Comparison of ENCODE assay signal across 8 cellular contexts in the genomic region with DNA sequence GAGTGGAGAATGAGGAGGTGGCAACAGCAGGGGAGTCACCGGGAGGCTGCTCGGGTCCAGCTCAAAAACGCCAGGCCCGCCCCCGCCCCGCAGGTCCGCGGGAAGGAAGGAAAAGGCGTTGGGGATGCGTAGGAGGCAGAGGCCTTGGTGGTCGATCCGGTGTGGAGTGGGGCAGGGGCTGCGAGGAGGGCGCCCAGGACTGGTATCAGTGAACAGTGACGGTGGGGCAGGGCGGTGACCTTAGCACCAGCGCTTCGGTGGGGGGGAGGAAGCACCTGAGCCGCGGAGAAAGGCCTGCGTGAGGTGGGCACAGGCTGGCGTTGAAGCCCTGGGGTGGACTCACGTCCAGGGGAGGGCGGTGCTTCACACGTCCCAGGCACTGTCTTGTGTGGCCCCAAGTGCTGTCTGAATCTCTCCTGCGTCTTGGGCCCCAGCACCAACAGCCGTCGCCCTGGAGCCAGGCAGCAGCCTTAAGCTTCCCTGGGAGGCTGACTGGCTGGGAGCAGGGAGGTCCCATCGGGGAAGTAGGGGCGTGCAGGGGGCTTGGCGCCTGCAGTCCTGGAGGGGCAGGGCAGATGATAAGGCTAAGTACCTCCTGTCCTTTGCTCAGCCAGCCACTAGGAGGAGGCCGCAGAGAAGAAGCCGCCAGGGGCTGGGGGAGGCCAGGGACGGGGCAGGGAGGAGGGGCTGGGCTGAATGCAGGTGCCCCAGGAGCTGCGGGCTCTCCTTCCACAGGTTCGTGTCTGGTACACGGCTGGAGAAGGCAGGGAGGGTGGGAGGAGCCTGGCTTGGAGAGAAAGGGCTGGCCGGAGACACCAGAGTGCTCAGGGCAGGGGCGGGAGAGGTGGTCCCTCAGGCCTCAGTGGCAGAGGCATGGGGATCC. TPM values are rescaled to one million over a fixed set of nuclear protein-coding genes. Genes with fewer than 3 reads are reported as not detected.
DNase-seq lines count a peak whose midpoint lies in the region; ATAC-seq, FAIRE-seq and TF ChIP-seq lines count a peak whose summit lies in the region.

No MANE protein-coding gene starts in this region.

- H3K4me3 Mint-ChIP-seq in CD14-positive monocyte (peak overlapping the region; percentile 72 to 89), HFFc6 (peak overlapping the region; percentile 92)

- H3K27ac Mint-ChIP-seq in CD14-positive monocyte (peak overlapping the region in 3 of 7 donors; percentile 24 to 51 (median 40)), HFFc6 (peak overlapping the region; percentile 75)

- peak overlapping the region; percentile 27 to 33 for H3K27ac ChIP-seq in prostate gland

- H3K4me1 ChIP-seq in prostate gland (replicated peaks): no peaks in the 10 kb centered on the region

- no peaks in the 10 kb centered on the region for H3K36me3 ChIP-seq in prostate gland

- peaks cover 4 to 8% of the 10 kb centered on the region in 2 donors for H3K36me3 Mint-ChIP-seq in CD14-positive monocyte
- peaks cover 6% of the 10 kb centered on the region; the same call in 1 of the 2 replicates for H3K36me3 Mint-ChIP-seq in HFFc6 (ENCODE audit: low read depth)

- ATAC-seq in Right ventricle myocardium superior (ENCODE audit: poor library complexity): peak; percentile 39

- no peaks in the 10 kb centered on the region for H3K9me3 ChIP-seq in prostate gland

- no peak for TF ChIP-seq POLR2A in prostate gland (IDR thresholded peaks at IDR 0.05)
- no peak for TF ChIP-seq POLR2A in H54 (IDR thresholded peaks at IDR 0.05; ENCODE audit: low read depth, low read length)

- H3K9me3 Mint-ChIP-seq in CD14-positive monocyte (peaks cover 7 to 21% (median 13%) of the 10 kb centered on the region in 7 donors), HFFc6 (peaks cover 7% of the 10 kb centered on the region; the same call in 1 of the 2 replicates)

- FAIRE-seq in H54 (lab: Jason Lieb, UNC): no peak

- H3K4me3 ChIP-seq in prostate gland: peak overlapping the region; percentile 46 to 49

- H3K4me1 Mint-ChIP-seq in CD14-positive monocyte (peaks cover 23% of the 10 kb centered on the region), HFFc6 (ENCODE audit: low read depth) (peaks cover 20% of the 10 kb centered on the region)

- DNase-seq in CD14-positive monocyte (ENCODE audit: low spot score) (no peak), HFFc6 (peak; percentile 21), OCI-M2 (lab: John Stamatoyannopoulos, UW; ENCODE audit: unreplicated experiment) (peak; percentile 27), Right ventricle myocardium superior (peak; percentile 61), prostate gland (ENCODE audit: low spot score) (peak; percentile 17), HT-29 (ENCODE audit: low spot score) (no peak), H54 (ENCODE audit: insufficient read length, low spot score) (no peak)
- DNase-seq in activated effector memory CD4-positive, alpha-beta T cell treated with anti-CD3 and anti-CD28 coated beads, Interleukin-2, amount 50 U/mL, for 16 hours: peak; percentile 83

- H3K27me3 Mint-ChIP-seq in CD14-positive monocyte (ENCODE audit: low read depth in 3 of 3) (peaks cover 34 to 53% (median 45%) of the 10 kb centered on the region in 3 donors), HFFc6 (ENCODE audit: insufficient read depth) (peaks cover 1% of the 10 kb centered on the region; the same call in 1 of the 2 replicates)

- H3K27me3 ChIP-seq in prostate gland (replicated peaks; ENCODE audit: insufficient read depth): no peaks in the 10 kb centered on the region

- 6% methylated on average over 39 of the region's 39 CpGs for WGBS in prostate gland

- intact Hi-C loops in CD14-positive monocyte (cut with micrococcal nuclease) (loop anchor here (2.0 kb wide), 2 partner anchors 33 to 59 kb away; a partner anchor contains a TSS), Right ventricle myocardium superior (cut with DNase I) (no loop called here), prostate gland (cut with DNase I) (loop anchor here (2.0 kb wide), 1 partner anchor 59 kb away; no protein-coding TSS in a partner anchor)

- peak; percentile 74 for TF ChIP-seq CTCF in CD14-positive monocyte (IDR thresholded peaks at IDR 0.05)
- TF ChIP-seq CTCF in HFFc6 (IDR thresholded peaks at IDR 0.05): peak; percentile 68
- peak in 2 of 4 experiments; percentile 28 to 54 for TF ChIP-seq CTCF in prostate gland (IDR thresholded peaks at IDR 0.05)

RNA-seq across cellular contexts. Expression of a gene that starts 26.5 kb away (rescaled TPM):
- polyA plus RNA-seq in CD14-positive monocyte: under 1 TPM; 0.49 to 0.68 TPM
- total RNA-seq in HFFc6 (2021; fragmentation: NEBNext Ultra II Directional; extraction: Animal tissue kit (Norgen Biotek cat#: 25700)): 1 to 10 TPM; 1.3 to 1.8 (median 1.5) TPM
- total RNA-seq in Right ventricle myocardium superior (5.0 TPM), prostate gland (10 to 100 TPM; 28.4 to 40.9 TPM)
- 12.1 and 17.2 TPM in 2 replicates for total RNA-seq in HT-29 (2014; rRNA removed; shearing (Covaris generic))

RNA-seq across cellular contexts. Expression of a gene that starts 31.9 kb away (rescaled TPM):
- 10 to 100 TPM in 1 of 2 donors, 1 to 10 TPM in 1; 7.2 to 26.4 TPM for polyA plus RNA-seq in CD14-positive monocyte
- 100 to 1,000 TPM; 164 to 191 (median 173) TPM for total RNA-seq in HFFc6 (2021; fragmentation: NEBNext Ultra II Directional; extraction: Animal tissue kit (Norgen Biotek cat#: 25700))
- 120 TPM for total RNA-seq in Right ventricle myocardium superior
- total RNA-seq in prostate gland: 100 to 1,000 TPM; 154 to 200 TPM
- 161 and 168 TPM in 2 replicates for total RNA-seq in HT-29 (2014; rRNA removed; shearing (Covaris generic))

RNA-seq across cellular contexts. Expression of a gene that starts 37.7 kb away (rescaled TPM):
- polyA plus RNA-seq in CD14-positive monocyte: not detected
- 10 to 100 TPM; 29.9 to 34.9 (median 32.0) TPM for total RNA-seq in HFFc6 (2021; fragmentation: NEBNext Ultra II Directional; extraction: Animal tissue kit (Norgen Biotek cat#: 25700))
- 9.5 TPM for total RNA-seq in Right ventricle myocardium superior
- 10 to 100 TPM; 29.1 to 81.2 TPM for total RNA-seq in prostate gland
- 69.3 and 78.1 TPM in 2 replicates for total RNA-seq in HT-29 (2014; rRNA removed; shearing (Covaris generic))

Comparison
In these comparisons a context has a peak if more than half of its experiments do, and no peak if none do; other contexts are left out.
1. DNase-seq: peak in HFFc6 (single experiment), OCI-M2 (single experiment), activated effector memory CD4-positive, alpha-beta T cell treated with anti-CD3 and anti-CD28 coated beads, Interleukin-2, amount 50 U/mL, for 16 hours (single experiment), Right ventricle myocardium superior (single experiment) and prostate gland (single experiment); none in CD14-positive monocyte (single experiment), HT-29 (single experiment) and H54 (single experiment).